In genomic region chr18:58896268-58896667, GRCh38 we compare ENCODE assay signal across 10 cellular contexts. TPM values are rescaled to one million over a fixed set of nuclear protein-coding genes. Genes with fewer than 3 reads are reported as not detected.
DNase-seq lines count a peak whose midpoint lies in the region; ATAC-seq, FAIRE-seq and TF ChIP-seq lines count a peak whose summit lies in the region.
"Had no signal": no experiment of that assay in that cellular context is flagged by ENCODE, and none has a peak within 500 bp of the region (broad histone marks: within the 10 kb centered on the region; RNA-seq: fewer than 3 reads in every experiment).

No MANE protein-coding gene starts in this region.

- H3K4me3 Mint-ChIP-seq in HFFc6 = no peak overlapping the region
- H3K4me3 Mint-ChIP-seq in progenitor cell of endocrine pancreas (ENCODE audit: low read depth) = no peak overlapping the region
- no peak overlapping the region for H3K4me3 Mint-ChIP-seq in activated naive CD4-positive, alpha-beta T cell treated with anti-CD3 and anti-CD28 coated beads for 36 hours

- intact Hi-C loops in activated naive CD4-positive, alpha-beta T cell treated with anti-CD3 and anti-CD28 coated beads for 36 hours (cut with micrococcal nuclease) = no loop called here

- peaks cover 28% of the 10 kb centered on the region for H3K36me3 Mint-ChIP-seq in HFFc6 (ENCODE audit: low read depth)
- peaks cover 22% of the 10 kb centered on the region for H3K36me3 Mint-ChIP-seq in progenitor cell of endocrine pancreas (ENCODE audit: insufficient read depth)
- H3K36me3 Mint-ChIP-seq in activated naive CD4-positive, alpha-beta T cell treated with anti-CD3 and anti-CD28 coated beads for 36 hours (ENCODE audit: low read depth) = no peaks in the 10 kb centered on the region

- H3K9me3 ChIP-seq in tibial nerve = no peaks in the 10 kb centered on the region

- peak; percentile 89 for ATAC-seq in GM18867 (IDR thresholded peaks at IDR 0.05; ENCODE audit: unreplicated experiment)

- TF ChIP-seq POLR2A in H54 (IDR thresholded peaks at IDR 0.05; ENCODE audit: low read depth, low read length) (no peak), tibial nerve (IDR thresholded peaks at IDR 0.05) (no peak)

- H3K27ac ChIP-seq in tibial nerve = peak overlapping the region in 2 of 4 donors; percentile 83 to 84
- H3K27ac ChIP-seq: epithelial cell of prostate had no signal

- H3K4me1 Mint-ChIP-seq in HFFc6 (ENCODE audit: low read depth) = peaks cover 56% of the 10 kb centered on the region
- peaks cover 28% of the 10 kb centered on the region for H3K4me1 Mint-ChIP-seq in progenitor cell of endocrine pancreas (ENCODE audit: low read depth)
- H3K4me1 Mint-ChIP-seq in activated naive CD4-positive, alpha-beta T cell treated with anti-CD3 and anti-CD28 coated beads for 36 hours (ENCODE audit: low read depth) = peaks cover 13% of the 10 kb centered on the region

- DNase-seq in HFFc6 (no peak), NCI-H69 (lab: John Stamatoyannopoulos, UW) (peak; percentile 78), progenitor cell of endocrine pancreas (ENCODE audit: low spot score, unreplicated experiment) (no peak), mucosa of gallbladder (ENCODE audit: low spot score) (no peak), H54 (ENCODE audit: insufficient read length, low spot score) (no peak), tibial nerve (ENCODE audit: low spot score in 2 of 2) (no peak)
- DNase-seq in activated naive CD4-positive, alpha-beta T cell treated with anti-CD3 and anti-CD28 coated beads for 36 hours = no peak
- DNase-seq: NCI-H510A treated with DMSO at 0.1 percent for 48 hours had no signal

- H3K27me3 Mint-ChIP-seq in HFFc6 (ENCODE audit: insufficient read depth) (peaks cover 3% of the 10 kb centered on the region; the same call in 1 of the 2 replicates), progenitor cell of endocrine pancreas (no peaks in the 10 kb centered on the region)
- peaks cover 3% of the 10 kb centered on the region for H3K27me3 Mint-ChIP-seq in activated naive CD4-positive, alpha-beta T cell treated with anti-CD3 and anti-CD28 coated beads for 36 hours (ENCODE audit: low read depth)

- peak overlapping the region; percentile 27 for H3K27ac Mint-ChIP-seq in HFFc6
- peak overlapping the region; percentile 27 for H3K27ac Mint-ChIP-seq in progenitor cell of endocrine pancreas
- no peak overlapping the region for H3K27ac Mint-ChIP-seq in activated naive CD4-positive, alpha-beta T cell treated with anti-CD3 and anti-CD28 coated beads for 36 hours

- H3K4me3 ChIP-seq in tibial nerve = no peak overlapping the region

- peaks cover 0 to 91% (median 36%) of the 10 kb centered on the region in 4 donors for H3K4me1 ChIP-seq in tibial nerve

- H3K27me3 ChIP-seq in tibial nerve = no peaks in the 10 kb centered on the region

- TF ChIP-seq CTCF in HFFc6 (IDR thresholded peaks at IDR 0.05) (no peak), progenitor cell of endocrine pancreas (IDR thresholded peaks at IDR 0.05; ENCODE audit: unreplicated experiment) (no peak), tibial nerve (IDR thresholded peaks at IDR 0.05) (no peak)

- FAIRE-seq in H54 (lab: Jason Lieb, UNC) = no peak

- peaks cover 0 to 10% (median 0%) of the 10 kb centered on the region in 3 donors for H3K36me3 ChIP-seq in tibial nerve

- no peak for TF ChIP-seq EP300 in tibial nerve (IDR thresholded peaks at IDR 0.05)

- H3K9me3 Mint-ChIP-seq in HFFc6 (no peaks in the 10 kb centered on the region), progenitor cell of endocrine pancreas (ENCODE audit: low read depth) (no peaks in the 10 kb centered on the region)
- H3K9me3 Mint-ChIP-seq in activated naive CD4-positive, alpha-beta T cell treated with anti-CD3 and anti-CD28 coated beads for 36 hours = no peaks in the 10 kb centered on the region

- WGBS in tibial nerve, 2 donors = 64 to 80% methylated on average over 2 of the region's 2 CpGs

- CTCF ChIA-PET in activated naive CD4-positive, alpha-beta T cell treated with anti-CD3 and anti-CD28 coated beads for 36 hours (lab: Charles Lee) = interaction anchor here (0.6 to 1.4 kb wide), 3 partner anchors 115 to 174 kb away, joined by 3 to 7 read pairs (median 3); no protein-coding TSS in a partner anchor

RNA-seq across cellular contexts. Expression of gene ZNF532, which starts 31.6 kb away (rescaled TPM):
- total RNA-seq in HFFc6 (2021; fragmentation: NEBNext Ultra II Directional; extraction: Animal tissue kit (Norgen Biotek cat#: 25700)) = 10 to 100 TPM; 43.1 to 56.6 (median 50.1) TPM
- total RNA-seq in progenitor cell of endocrine pancreas (184 and 190 TPM in 2 replicates), mucosa of gallbladder (58.7 TPM), tibial nerve (100 to 1,000 TPM in 3 of 4 donors, 10 to 100 TPM in 1; 98.7 to 125 (median 113) TPM)
- total RNA-seq in activated naive CD4-positive, alpha-beta T cell treated with anti-CD3 and anti-CD28 coated beads for 36 hours = 1 to 10 TPM; 4.0 to 4.3 TPM

Comparison
In these comparisons a context has a peak if more than half of its experiments do, and no peak if none do; other contexts are left out.
1. RNA of gene ZNF532, which starts 31.6 kb away (total RNA-seq): 184 to 190 TPM in progenitor cell of endocrine pancreas, 98.7 to 125 TPM in tibial nerve, 58.7 TPM in mucosa of gallbladder (single experiment) and 43.1 to 56.6 TPM in HFFc6; 4.0 to 4.3 TPM in activated naive CD4-positive, alpha-beta T cell treated with anti-CD3 and anti-CD28 coated beads for 36 hours; every median in the first group is over 4 times any median in the second.